In genomic region chr12:50018968-50019367, GRCh38 we compare ENCODE assay signal across 35 cellular contexts. TPM values are rescaled to one million over a fixed set of nuclear protein-coding genes. Genes with fewer than 3 reads are reported as not detected.
DNase-seq lines count a peak whose midpoint lies in the region; ATAC-seq lines count a peak whose summit lies in the region.
"Had no signal": no experiment of that assay in that cellular context is flagged by ENCODE, and none has a peak within 500 bp of the region (broad histone marks: within the 10 kb centered on the region; RNA-seq: fewer than 3 reads in every experiment).

No MANE protein-coding gene starts in this region.

- H3K9me3 ChIP-seq in GM23248 (ENCODE audit: low read depth) (no peaks in the 10 kb centered on the region), right cardiac atrium (ENCODE audit: control insufficient read depth, low read length) (no peaks in the 10 kb centered on the region)
- H3K9me3 ChIP-seq: adrenal gland, esophagus muscularis mucosa, testis, uterus had no signal

- H3K4me3 ChIP-seq in GM23248: no peak overlapping the region
- no peak overlapping the region for H3K4me3 ChIP-seq in right cardiac atrium (ENCODE audit: low read length)
- H3K4me3 ChIP-seq: adrenal gland, esophagus muscularis mucosa, hepatocyte, PC-9, smooth muscle cell, testis, uterus had no signal

- peaks cover 7% of the 10 kb centered on the region; the same call in 1 of the 2 replicates for H3F3A ChIP-seq in GM23248 (ENCODE audit: insufficient read depth)

- intact Hi-C loops in activated T-helper 1 cell treated with anti-CD3 and anti-CD28 coated beads, Interleukin-12 subunit alpha, Interleukin-12 subunit beta, Interleukin-2, Interleukin-4 antibody, amounts not matched to agents 30 ng/mL and 10 ng/mL and 1 ng/mL, durations not matched to agents 14 hours and 24 hours and 36 hours (cut with micrococcal nuclease): no loop called here
- intact Hi-C loops in right cardiac atrium (cut with DNase I): no loop called here

- H3K4me1 Mint-ChIP-seq in T-helper 2 cell treated with Interferon-gamma antibody and Interleukin-4, amounts not matched to agents 5 μg/mL and 100 μg/mL, for 36 hours (ENCODE audit: low read depth): peaks cover 37% of the 10 kb centered on the region
- peaks cover 52% of the 10 kb centered on the region for H3K4me1 Mint-ChIP-seq in activated T-helper 1 cell treated with anti-CD3 and anti-CD28 coated beads, Interleukin-12 subunit alpha, Interleukin-12 subunit beta, Interleukin-2, Interleukin-4 antibody, amounts not matched to agents 30 ng/mL and 10 ng/mL and 1 ng/mL, durations not matched to agents 14 hours and 24 hours and 36 hours (ENCODE audit: low read depth)
- H3K4me1 Mint-ChIP-seq: activated B cell treated with CpG ODN at 0.5 μM for 24 hours had no signal

- peak overlapping the region; percentile 81; the same call in 1 of the 2 replicates for H3K27ac ChIP-seq in GM23248
- no peak overlapping the region for H3K27ac ChIP-seq in right cardiac atrium (ENCODE audit: low read length)
- H3K27ac ChIP-seq: parathyroid adenoma, PC-9, testis, uterus had no signal

- in situ Hi-C loops in GM23248 (cut with MboI): no loop called here
- in situ Hi-C loops in KBM-7 (cut with MboI; ENCODE audit: low pct_unique_long_range_greater_than_20kb, low sequenced_read_pairs): no loop called here

- H3K79me2 ChIP-seq in GM23248 (ENCODE audit: insufficient read depth): peaks cover 100% of the 10 kb centered on the region
- H3K79me2 ChIP-seq: parathyroid adenoma had no signal

- H3K27me3 Mint-ChIP-seq in T-helper 2 cell treated with Interferon-gamma antibody and Interleukin-4, amounts not matched to agents 5 μg/mL and 100 μg/mL, for 36 hours (ENCODE audit: low read depth): no peaks in the 10 kb centered on the region
- H3K27me3 Mint-ChIP-seq in activated T-helper 1 cell treated with anti-CD3 and anti-CD28 coated beads, Interleukin-12 subunit alpha, Interleukin-12 subunit beta, Interleukin-2, Interleukin-4 antibody, amounts not matched to agents 30 ng/mL and 10 ng/mL and 1 ng/mL, durations not matched to agents 14 hours and 24 hours and 36 hours (ENCODE audit: insufficient read depth): no peaks in the 10 kb centered on the region
- H3K27me3 Mint-ChIP-seq: activated B cell treated with CpG ODN at 0.5 μM for 24 hours; activated naive CD4-positive, alpha-beta T cell treated with anti-CD3 and anti-CD28 coated beads, Interleukin-2, amount 10 ng/mL, durations not matched to agents 7 days and 5 days; stimulated activated naive CD8-positive, alpha-beta T cell treated with anti-CD3 and anti-CD28 coated beads, Interleukin-15, Interleukin-2, amounts not matched to agents 100 ng/mL and 50 ng/mL, for 24 hours had no signal

- ATAC-seq in right cardiac atrium: peak; percentile 66 to 87
- no peak for ATAC-seq in GM21423 (IDR thresholded peaks at IDR 0.05; ENCODE audit: unreplicated experiment)

- H3K36me3 ChIP-seq in GM23248 (ENCODE audit: low read depth): no peaks in the 10 kb centered on the region
- H3K36me3 ChIP-seq: adrenal gland, uterus had no signal

- H3K9me2 ChIP-seq in GM23248 (ENCODE audit: insufficient read depth): no peaks in the 10 kb centered on the region

- no peaks in the 10 kb centered on the region for H3K9me3 Mint-ChIP-seq in T-helper 2 cell treated with Interferon-gamma antibody and Interleukin-4, amounts not matched to agents 5 μg/mL and 100 μg/mL, for 36 hours
- H3K9me3 Mint-ChIP-seq in activated T-helper 1 cell treated with anti-CD3 and anti-CD28 coated beads, Interleukin-12 subunit alpha, Interleukin-12 subunit beta, Interleukin-2, Interleukin-4 antibody, amounts not matched to agents 30 ng/mL and 10 ng/mL and 1 ng/mL, durations not matched to agents 14 hours and 24 hours and 36 hours: no peaks in the 10 kb centered on the region
- H3K9me3 Mint-ChIP-seq: activated B cell treated with CpG ODN at 0.5 μM for 24 hours; activated naive CD4-positive, alpha-beta T cell treated with anti-CD3 and anti-CD28 coated beads, Interleukin-2, amount 10 ng/mL, durations not matched to agents 7 days and 5 days; neural crest cell; stimulated activated naive CD8-positive, alpha-beta T cell treated with anti-CD3 and anti-CD28 coated beads, Interleukin-15, Interleukin-2, amounts not matched to agents 100 ng/mL and 50 ng/mL, for 24 hours had no signal

- no peak overlapping the region for H3K4me3 Mint-ChIP-seq in T-helper 2 cell treated with Interferon-gamma antibody and Interleukin-4, amounts not matched to agents 5 μg/mL and 100 μg/mL, for 36 hours
- H3K4me3 Mint-ChIP-seq in activated T-helper 1 cell treated with anti-CD3 and anti-CD28 coated beads, Interleukin-12 subunit alpha, Interleukin-12 subunit beta, Interleukin-2, Interleukin-4 antibody, amounts not matched to agents 30 ng/mL and 10 ng/mL and 1 ng/mL, durations not matched to agents 14 hours and 24 hours and 36 hours: no peak overlapping the region
- H3K4me3 Mint-ChIP-seq: activated B cell treated with CpG ODN at 0.5 μM for 24 hours; activated naive CD4-positive, alpha-beta T cell treated with anti-CD3 and anti-CD28 coated beads, Interleukin-2, amount 10 ng/mL, durations not matched to agents 7 days and 5 days; neural crest cell; stimulated activated naive CD8-positive, alpha-beta T cell treated with anti-CD3 and anti-CD28 coated beads, Interleukin-15, Interleukin-2, amounts not matched to agents 100 ng/mL and 50 ng/mL, for 24 hours had no signal

- WGBS in GM23248 (ENCODE audit: low coverage in 1 of 2, low lambda C conversion rate in 2 of 2, missing lambda C conversion rate in 2 of 2), 2 experiments: 93 to 96% methylated on average over 2 of the region's 2 CpGs
- WGBS in right cardiac atrium: 70% methylated on average over 2 of the region's 2 CpGs

- H3K27ac Mint-ChIP-seq in T-helper 2 cell treated with Interferon-gamma antibody and Interleukin-4, amounts not matched to agents 5 μg/mL and 100 μg/mL, for 36 hours: peak overlapping the region; percentile 34
- H3K27ac Mint-ChIP-seq in activated T-helper 1 cell treated with anti-CD3 and anti-CD28 coated beads, Interleukin-12 subunit alpha, Interleukin-12 subunit beta, Interleukin-2, Interleukin-4 antibody, amounts not matched to agents 30 ng/mL and 10 ng/mL and 1 ng/mL, durations not matched to agents 14 hours and 24 hours and 36 hours: peak overlapping the region; percentile 64
- H3K27ac Mint-ChIP-seq: activated B cell treated with CpG ODN at 0.5 μM for 24 hours; activated naive CD4-positive, alpha-beta T cell treated with anti-CD3 and anti-CD28 coated beads, Interleukin-2, amount 10 ng/mL, durations not matched to agents 7 days and 5 days; stimulated activated naive CD8-positive, alpha-beta T cell treated with anti-CD3 and anti-CD28 coated beads, Interleukin-15, Interleukin-2, amounts not matched to agents 100 ng/mL and 50 ng/mL, for 24 hours had no signal

- peaks cover 23% of the 10 kb centered on the region for H3K4me1 ChIP-seq in GM23248 (ENCODE audit: insufficient read depth)
- no peaks in the 10 kb centered on the region for H3K4me1 ChIP-seq in right cardiac atrium (ENCODE audit: control insufficient read depth, insufficient read depth, low read length)
- H3K4me1 ChIP-seq: parathyroid adenoma, testis, uterus had no signal

- H3K27me3 ChIP-seq in GM23248 (replicated peaks; ENCODE audit: insufficient read depth): no peaks in the 10 kb centered on the region
- H3K27me3 ChIP-seq in right cardiac atrium (ENCODE audit: control insufficient read depth, insufficient read depth): no peaks in the 10 kb centered on the region
- H3K27me3 ChIP-seq: adrenal gland, esophagus muscularis mucosa, hepatocyte, testis, uterus had no signal

- H4K20me1 ChIP-seq in GM23248 (ENCODE audit: insufficient read depth): no peaks in the 10 kb centered on the region

- H3K9ac ChIP-seq in GM23248: no peak overlapping the region
- H3K9ac ChIP-seq: parathyroid adenoma had no signal

- DNase-seq in T-helper 2 cell treated with Interferon-gamma antibody and Interleukin-4, amounts not matched to agents 5 μg/mL and 100 μg/mL, for 36 hours (ENCODE audit: low spot score): no peak
- no peak for DNase-seq in T-helper 2 cell
- no peak for DNase-seq in GM23248
- no peak for DNase-seq in activated T-helper 1 cell treated with anti-CD3 and anti-CD28 coated beads, Interleukin-12 subunit alpha, Interleukin-12 subunit beta, Interleukin-2, Interleukin-4 antibody, amounts not matched to agents 30 ng/mL and 10 ng/mL and 1 ng/mL, durations not matched to agents 14 hours and 24 hours and 36 hours (ENCODE audit: low spot score)
- DNase-seq in right cardiac atrium: no peak
- DNase-seq in activated CD8-positive, alpha-beta memory T cell treated with anti-CD3 and anti-CD28 coated beads, Interleukin-2, amount 50 U/mL, for 4 hours: no peak
- no peak for DNase-seq in KBM-7
- DNase-seq: 8988T; activated B cell treated with CpG ODN at 0.5 μM for 24 hours; activated CD4-positive, alpha-beta T cell treated with anti-CD3 and anti-CD28 coated beads, Interleukin-2, amount 50 U/mL, for 48 hours; activated CD8-positive, alpha-beta memory T cell treated with anti-CD3 and anti-CD28 coated beads, Interleukin-2, amount 50 U/mL, for 48 hours; activated naive CD4-positive, alpha-beta T cell treated with anti-CD3 and anti-CD28 coated beads, Interleukin-2, amount 10 ng/mL, durations not matched to agents 7 days and 5 days; cerebellar nuclear complex; DMS79 treated with DMSO at 0.1 percent for 48 hours; foreskin melanocyte; GF-D8; MM.1S; NCI-H2029 treated with DMSO at 0.1 percent for 48 hours; NCI-H69; PC-9; SIG-M5; stimulated activated CD4-positive, alpha-beta T cell treated with anti-CD3 and anti-CD28 coated beads, Interleukin-1b, Interleukin-23, amount 100 ng/mL, for 48 hours; testis; uterus had no signal

- no peak overlapping the region for H3K4me2 ChIP-seq in GM23248 (ENCODE audit: unreplicated experiment)
- H3K4me2 ChIP-seq: hepatocyte, PC-9, smooth muscle cell had no signal

- peaks cover 38% of the 10 kb centered on the region for H3K36me3 Mint-ChIP-seq in T-helper 2 cell treated with Interferon-gamma antibody and Interleukin-4, amounts not matched to agents 5 μg/mL and 100 μg/mL, for 36 hours (ENCODE audit: low read depth)
- H3K36me3 Mint-ChIP-seq in activated T-helper 1 cell treated with anti-CD3 and anti-CD28 coated beads, Interleukin-12 subunit alpha, Interleukin-12 subunit beta, Interleukin-2, Interleukin-4 antibody, amounts not matched to agents 30 ng/mL and 10 ng/mL and 1 ng/mL, durations not matched to agents 14 hours and 24 hours and 36 hours (ENCODE audit: low read depth): peaks cover 26% of the 10 kb centered on the region

- no peak overlapping the region for H2AFZ ChIP-seq in GM23248
- H2AFZ ChIP-seq: hepatocyte, parathyroid adenoma, PC-9 had no signal

RNA-seq across cellular contexts. Expression of gene RACGAP1, which starts 6.3 kb away (rescaled TPM):
- total RNA-seq in GM23248 (2014; rRNA removed; shearing (Covaris generic)): 55.4 and 63.5 TPM in 2 replicates
- polyA plus RNA-seq in GM23248 (2016; fragmentation: Nextera tagmentation; extraction: Ambion mirVana) (35.4 and 35.7 TPM in 2 replicates), right cardiac atrium (1.5 TPM)
- total RNA-seq in activated T-helper 1 cell treated with anti-CD3 and anti-CD28 coated beads, Interleukin-12 subunit alpha, Interleukin-12 subunit beta, Interleukin-2, Interleukin-4 antibody, amounts not matched to agents 30 ng/mL and 10 ng/mL and 1 ng/mL, durations not matched to agents 14 hours and 24 hours and 36 hours: 68.1 and 71.2 TPM in 2 replicates
- 1 to 10 TPM; 3.2 to 8.2 (median 6.3) TPM for total RNA-seq in right cardiac atrium

RNA-seq across cellular contexts. Expression of gene ASIC1, which starts 38.4 kb away (rescaled TPM):
- total RNA-seq in GM23248 (2014; rRNA removed; shearing (Covaris generic)): 0.13 and 1.9 TPM in 2 replicates
- polyA plus RNA-seq in GM23248 (2016; fragmentation: Nextera tagmentation; extraction: Ambion mirVana) (0.95 and 1.4 TPM in 2 replicates), right cardiac atrium (2.0 TPM)
- total RNA-seq in activated T-helper 1 cell treated with anti-CD3 and anti-CD28 coated beads, Interleukin-12 subunit alpha, Interleukin-12 subunit beta, Interleukin-2, Interleukin-4 antibody, amounts not matched to agents 30 ng/mL and 10 ng/mL and 1 ng/mL, durations not matched to agents 14 hours and 24 hours and 36 hours: 10.2 and 11.2 TPM in 2 replicates
- total RNA-seq in right cardiac atrium: 1 to 10 TPM; 1.3 to 4.5 (median 3.2) TPM
- total RNA-seq: activated B cell treated with CpG ODN at 0.5 μM for 24 hours, lung microvascular endothelial cell had no signal

RNA-seq across cellular contexts. Expression of gene AQP6, which starts 46.2 kb away (rescaled TPM):
- not detected in 2 replicates for total RNA-seq in GM23248 (2014; rRNA removed; shearing (Covaris generic))
- not detected in 2 replicates for polyA plus RNA-seq in GM23248 (2016; fragmentation: Nextera tagmentation; extraction: Ambion mirVana)
- total RNA-seq in activated T-helper 1 cell treated with anti-CD3 and anti-CD28 coated beads, Interleukin-12 subunit alpha, Interleukin-12 subunit beta, Interleukin-2, Interleukin-4 antibody, amounts not matched to agents 30 ng/mL and 10 ng/mL and 1 ng/mL, durations not matched to agents 14 hours and 24 hours and 36 hours: not detected in 2 replicates
- under 1 TPM in 3 of 4 donors, not detected in 1; 0.15 to 0.25 (median 0.17) TPM for total RNA-seq in right cardiac atrium
- 0.32 TPM for polyA plus RNA-seq in right cardiac atrium
- total RNA-seq: activated B cell treated with CpG ODN at 0.5 μM for 24 hours, dermis microvascular lymphatic vessel endothelial cell, hepatocyte, HT1080, lung microvascular endothelial cell, PC-9, smooth muscle cell had no signal
- polyA plus RNA-seq: smooth muscle cell had no signal

RNA-seq across cellular contexts. Expression of gene AQP5, which starts 57.3 kb away (rescaled TPM):
- not detected in 2 replicates for total RNA-seq in GM23248 (2014; rRNA removed; shearing (Covaris generic))
- not detected in 2 replicates for polyA plus RNA-seq in GM23248 (2016; fragmentation: Nextera tagmentation; extraction: Ambion mirVana)
- total RNA-seq in activated T-helper 1 cell treated with anti-CD3 and anti-CD28 coated beads, Interleukin-12 subunit alpha, Interleukin-12 subunit beta, Interleukin-2, Interleukin-4 antibody, amounts not matched to agents 30 ng/mL and 10 ng/mL and 1 ng/mL, durations not matched to agents 14 hours and 24 hours and 36 hours: not detected in 2 replicates
- 1 to 10 TPM; 2.0 to 7.0 (median 2.8) TPM for total RNA-seq in right cardiac atrium
- polyA plus RNA-seq in right cardiac atrium: 6.7 TPM
- total RNA-seq: activated B cell treated with CpG ODN at 0.5 μM for 24 hours, HT1080, lung microvascular endothelial cell, smooth muscle cell had no signal
- polyA plus RNA-seq: smooth muscle cell had no signal
